8 cellular contexts compared by ENCODE assay signal in genomic region chr12:112130461-112130998, GRCh38. TPM values are rescaled to one million over a fixed set of nuclear protein-coding genes. Genes with fewer than 3 reads are reported as not detected.
DNase-seq lines count a peak whose midpoint lies in the region; ATAC-seq and TF ChIP-seq lines count a peak whose summit lies in the region.

No MANE protein-coding gene starts in this region.

- peaks cover 19% of the 10 kb centered on the region for H3K4me1 ChIP-seq in prostate gland (replicated peaks)
- no peaks in the 10 kb centered on the region for H3K4me1 ChIP-seq in neural progenitor cell

- in situ Hi-C loops in G401 (cut with HindIII; ENCODE audit: low sequenced_read_pairs), result no loop called here

- H3F3A ChIP-seq in neural progenitor cell (ENCODE audit: low read depth), result peaks cover 5% of the 10 kb centered on the region

- peak overlapping the region; percentile 51 to 68 for H3K4me3 Mint-ChIP-seq in CD14-positive monocyte
- no peak overlapping the region for H3K4me3 Mint-ChIP-seq in neural progenitor cell

- H3K4me3 ChIP-seq in prostate gland, result no peak overlapping the region
- no peak overlapping the region for H3K4me3 ChIP-seq in neural progenitor cell

- H3K27ac ChIP-seq in prostate gland (peak overlapping the region; percentile 55 to 95), neural progenitor cell (no peak overlapping the region)

- H3K27me3 Mint-ChIP-seq in CD14-positive monocyte (ENCODE audit: low read depth in 3 of 3) (no peaks in the 10 kb centered on the region), neural progenitor cell (ENCODE audit: insufficient read depth, low read depth) (peaks cover 4% of the 10 kb centered on the region)

- no peak overlapping the region for H2AFZ ChIP-seq in neural progenitor cell (replicated peaks)

- H3K9me3 Mint-ChIP-seq in CD14-positive monocyte (peaks cover 0 to 3% (median 0%) of the 10 kb centered on the region in 7 donors), neural progenitor cell (no peaks in the 10 kb centered on the region)

- TF ChIP-seq CTCF in CD14-positive monocyte (IDR thresholded peaks at IDR 0.05) (no peak), prostate gland (IDR thresholded peaks at IDR 0.05) (no peak), neural progenitor cell (IDR thresholded peaks at IDR 0.05) (no peak)

- WGBS in prostate gland, result 2% methylated on average over 2 of the region's 2 CpGs

- no peak overlapping the region for H3K9ac ChIP-seq in neural progenitor cell

- H3K9me3 ChIP-seq in prostate gland (no peaks in the 10 kb centered on the region), neural progenitor cell (ENCODE audit: low read depth) (no peaks in the 10 kb centered on the region)

- no peak for DNase-seq in CD14-positive monocyte (ENCODE audit: low spot score)
- DNase-seq in MV-4-11 (lab: John Stamatoyannopoulos, UW), result peak; percentile 97
- peak; percentile 50 for DNase-seq in dermis blood vessel endothelial cell
- no peak for DNase-seq in prostate gland (ENCODE audit: low spot score)
- no peak for DNase-seq in NCI-H1436 (lab: John Stamatoyannopoulos, UW)
- DNase-seq in neural progenitor cell (ENCODE audit: low spot score), result no peak
- no peak for DNase-seq in G401 (ENCODE audit: low spot score)

- peaks cover 43% of the 10 kb centered on the region for H3K79me2 ChIP-seq in neural progenitor cell (ENCODE audit: low read depth)

- H3K36me3 ChIP-seq in prostate gland (peaks cover 0 to 3% of the 10 kb centered on the region in 2 donors), neural progenitor cell (no peaks in the 10 kb centered on the region)

- no peak overlapping the region for H3K4me2 ChIP-seq in neural progenitor cell

- H3K27me3 ChIP-seq in prostate gland (replicated peaks; ENCODE audit: insufficient read depth), result no peaks in the 10 kb centered on the region
- H3K27me3 ChIP-seq in neural progenitor cell, result no peaks in the 10 kb centered on the region

- H4K20me1 ChIP-seq in neural progenitor cell (ENCODE audit: low read depth), result peaks cover 18% of the 10 kb centered on the region

- intact Hi-C loops in CD14-positive monocyte (cut with micrococcal nuclease), result loop anchor here in 1 of 2 donors (5.0 kb wide), 1 partner anchor 277 kb away; the partner anchor contains the start of gene RPL6
- intact Hi-C loops in prostate gland (cut with DNase I), result no loop called here

- TF ChIP-seq POLR2A in prostate gland (IDR thresholded peaks at IDR 0.05), result no peak

- H3K36me3 Mint-ChIP-seq in CD14-positive monocyte (peaks cover 21 to 31% of the 10 kb centered on the region in 2 donors), neural progenitor cell (peaks cover 2% of the 10 kb centered on the region)

- peak; percentile 57 for ATAC-seq in GM21447 (IDR thresholded peaks at IDR 0.05; ENCODE audit: unreplicated experiment)

- H3K4me1 Mint-ChIP-seq in CD14-positive monocyte (peaks cover 63% of the 10 kb centered on the region), neural progenitor cell (peaks cover 13% of the 10 kb centered on the region)

- H3K27ac Mint-ChIP-seq in CD14-positive monocyte, result peak overlapping the region; percentile 82 to 92 (median 86)
- H3K27ac Mint-ChIP-seq in neural progenitor cell, result no peak overlapping the region

RNA-seq across cellular contexts. Expression of gene TRAFD1, which starts 5.2 kb away (rescaled TPM):
- polyA plus RNA-seq in CD14-positive monocyte, result 10 to 100 TPM; 82.3 to 83.6 TPM
- total RNA-seq in dermis blood vessel endothelial cell (37.9 and 43.2 TPM in 2 replicates), prostate gland (10 to 100 TPM; 44.8 to 56.4 TPM), neural progenitor cell (ENCODE audit: low replicate concordance) (35.4 and 40.5 TPM in 2 replicates)
- 31.8 and 47.3 TPM in 2 replicates for total RNA-seq in G401 (2014; rRNA removed; shearing (Covaris generic))

RNA-seq across cellular contexts. Expression of gene NAA25, which starts 21.9 kb away (rescaled TPM):
- 1 to 10 TPM; 4.3 to 7.3 TPM for polyA plus RNA-seq in CD14-positive monocyte
- 19.2 and 27.4 TPM in 2 replicates for total RNA-seq in dermis blood vessel endothelial cell
- total RNA-seq in prostate gland, result 10 to 100 TPM; 15.5 to 24.0 TPM
- 30.8 and 40.7 TPM in 2 replicates for total RNA-seq in neural progenitor cell (ENCODE audit: low replicate concordance)
- 6.9 and 7.7 TPM in 2 replicates for total RNA-seq in G401 (2014; rRNA removed; shearing (Covaris generic))

Comparison
In these comparisons a context has a peak if more than half of its experiments do, and no peak if none do; other contexts are left out.
1. DNase-seq: peak in MV-4-11 (single experiment) and dermis blood vessel endothelial cell (single experiment); none in CD14-positive monocyte (single experiment), prostate gland (single experiment), NCI-H1436 (single experiment), neural progenitor cell (single experiment) and G401 (single experiment).